In genomic region chr12:14258468-14258947, GRCh38 we compare ENCODE assay signal across 8 cellular contexts.
DNase-seq lines count a peak whose midpoint lies in the region; ATAC-seq, FAIRE-seq and TF ChIP-seq lines count a peak whose summit lies in the region.

No MANE protein-coding gene starts in this region.

- no peaks in the 10 kb centered on the region for H3K27me3 Mint-ChIP-seq in activated naive CD4-positive, alpha-beta T cell treated with anti-CD3 and anti-CD28 coated beads, Interleukin-2, amount 10 ng/mL, durations not matched to agents 7 days and 5 days

- H3K4me3 ChIP-seq in adrenal gland, result no peak overlapping the region
- H3K4me3 ChIP-seq in mucosa of stomach (ENCODE audit: low read length), result no peak overlapping the region
- H3K4me3 ChIP-seq in upper lobe of left lung, result peak overlapping the region in 1 of 4 donors; percentile 9

- intact Hi-C loops in adrenal gland (cut with DNase I), result no loop called here

- peaks cover 29% of the 10 kb centered on the region for H3K9me3 Mint-ChIP-seq in activated naive CD4-positive, alpha-beta T cell treated with anti-CD3 and anti-CD28 coated beads, Interleukin-2, amount 10 ng/mL, durations not matched to agents 7 days and 5 days

- H3K27ac Mint-ChIP-seq in activated naive CD4-positive, alpha-beta T cell treated with anti-CD3 and anti-CD28 coated beads, Interleukin-2, amount 10 ng/mL, durations not matched to agents 7 days and 5 days, result peak overlapping the region; percentile 99

- H3K9me3 ChIP-seq in adrenal gland (replicated peaks in 1 of 3) (no peaks in the 10 kb centered on the region), mucosa of stomach (ENCODE audit: control insufficient read depth, low read length) (no peaks in the 10 kb centered on the region), upper lobe of left lung (no peaks in the 10 kb centered on the region)

- peak in 1 of 2 donors; percentile 31 for ATAC-seq in upper lobe of left lung (ENCODE audit: low FRiP score in 2 of 2)

- no peaks in the 10 kb centered on the region for H3K36me3 ChIP-seq in adrenal gland (replicated peaks in 1 of 2)
- H3K36me3 ChIP-seq in mucosa of stomach (ENCODE audit: control insufficient read depth, insufficient read depth, low read length), result no peaks in the 10 kb centered on the region
- no peaks in the 10 kb centered on the region for H3K36me3 ChIP-seq in upper lobe of left lung

- peaks cover 50% of the 10 kb centered on the region for H3K4me1 Mint-ChIP-seq in activated naive CD4-positive, alpha-beta T cell treated with anti-CD3 and anti-CD28 coated beads, Interleukin-2, amount 10 ng/mL, durations not matched to agents 7 days and 5 days

- CTCF ChIA-PET in activated naive CD4-positive, alpha-beta T cell treated with anti-CD3 and anti-CD28 coated beads, Interleukin-2, amount 10 ng/mL, durations not matched to agents 7 days and 5 days (lab: Charles Lee), result interaction anchor here (1.2 to 2.2 kb wide), 3 partner anchors 14 to 107 kb away, joined by 3 to 25 read pairs (median 6); partner anchors contain the start of gene ATF7IP

- no peak for TF ChIP-seq EP300 in upper lobe of left lung (IDR thresholded peaks at IDR 0.05)

- no peaks in the 10 kb centered on the region for H3K27me3 ChIP-seq in adrenal gland
- H3K27me3 ChIP-seq in mucosa of stomach (ENCODE audit: control insufficient read depth, insufficient read depth, low read length), result no peaks in the 10 kb centered on the region
- peaks cover 0 to 2% (median 0%) of the 10 kb centered on the region in 4 donors for H3K27me3 ChIP-seq in upper lobe of left lung

- H3K4me3 Mint-ChIP-seq in activated naive CD4-positive, alpha-beta T cell treated with anti-CD3 and anti-CD28 coated beads, Interleukin-2, amount 10 ng/mL, durations not matched to agents 7 days and 5 days, result no peak overlapping the region

- FAIRE-seq in GM19239 (lab: Jason Lieb, UNC), result no peak

- peaks cover 27% of the 10 kb centered on the region for H3K36me3 Mint-ChIP-seq in activated naive CD4-positive, alpha-beta T cell treated with anti-CD3 and anti-CD28 coated beads, Interleukin-2, amount 10 ng/mL, durations not matched to agents 7 days and 5 days

- H3K27ac ChIP-seq in adrenal gland, result peak overlapping the region in 4 of 5 donors; percentile 79 to 89 (median 84)
- peak overlapping the region; percentile 68 to 92 (median 88) for H3K27ac ChIP-seq in upper lobe of left lung

- DNase-seq in activated naive CD4-positive, alpha-beta T cell treated with anti-CD3 and anti-CD28 coated beads, Interleukin-2, amount 10 ng/mL, durations not matched to agents 7 days and 5 days, result no peak
- no peak for DNase-seq in activated naive CD4-positive, alpha-beta T cell (lab: John Stamatoyannopoulos, UW)
- DNase-seq in adrenal gland, result peak in 1 of 7 donors; percentile 60
- DNase-seq in upper lobe of left lung, result no peak
- no peak for DNase-seq in GM19239 (ENCODE audit: insufficient read length, low spot score)
- no peak for DNase-seq in amniotic stem cell (lab: John Stamatoyannopoulos, UW)
- DNase-seq in Kasumi-1 (lab: John Stamatoyannopoulos, UW), result no peak

- H3K9ac ChIP-seq in mucosa of stomach (ENCODE audit: low read length), result peak overlapping the region; percentile 16

- no peak for TF ChIP-seq POLR2A in adrenal gland (IDR thresholded peaks at IDR 0.05)
- no peak for TF ChIP-seq POLR2A in upper lobe of left lung (IDR thresholded peaks at IDR 0.05)

- WGBS in adrenal gland, 4 donors, result 76 to 83% (median 80%) methylated on average over 4 of the region's 4 CpGs
- 69 to 70% methylated on average over 2 to 4 of the region's 4 CpGs for WGBS in upper lobe of left lung, 2 donors

- H3K4me1 ChIP-seq in adrenal gland (replicated peaks in 1 of 2) (peaks cover 24 to 45% of the 10 kb centered on the region in 2 donors), mucosa of stomach (ENCODE audit: control insufficient read depth, insufficient read depth, low read length) (peaks cover 56% of the 10 kb centered on the region), upper lobe of left lung (peaks cover 45 to 61% (median 53%) of the 10 kb centered on the region in 4 donors)

- no peak for TF ChIP-seq CTCF in adrenal gland (IDR thresholded peaks at IDR 0.05)
- TF ChIP-seq CTCF in upper lobe of left lung (IDR thresholded peaks at IDR 0.05), result no peak
